ENCODE assay signal across 1 cellular context in genomic region chr11:15665368-15665871, GRCh38.
TF ChIP-seq lines count a peak whose summit lies in the region.

No MANE protein-coding gene starts in this region.

TF ChIP-seq in SK-N-SH, 30 proteins besides CTCF, POLR2A, EP300 and RAD21 (continued from another document):
- TF ChIP-seq ELF1 (IDR thresholded peaks at IDR 0.05) (no peak), RXRA (IDR thresholded peaks at IDR 0.05; ENCODE audit: borderline replicate concordance, low read depth) (no peak), USF1 (IDR thresholded peaks at IDR 0.05; ENCODE audit: borderline replicate concordance, low read depth) (no peak), RFX5 (IDR thresholded peaks at IDR 0.05; ENCODE audit: low read length) (no peak)
TF ChIP-seq in SK-N-SH: peak in this region for 0.
